12 cellular contexts compared by ENCODE assay signal in the genomic region with DNA sequence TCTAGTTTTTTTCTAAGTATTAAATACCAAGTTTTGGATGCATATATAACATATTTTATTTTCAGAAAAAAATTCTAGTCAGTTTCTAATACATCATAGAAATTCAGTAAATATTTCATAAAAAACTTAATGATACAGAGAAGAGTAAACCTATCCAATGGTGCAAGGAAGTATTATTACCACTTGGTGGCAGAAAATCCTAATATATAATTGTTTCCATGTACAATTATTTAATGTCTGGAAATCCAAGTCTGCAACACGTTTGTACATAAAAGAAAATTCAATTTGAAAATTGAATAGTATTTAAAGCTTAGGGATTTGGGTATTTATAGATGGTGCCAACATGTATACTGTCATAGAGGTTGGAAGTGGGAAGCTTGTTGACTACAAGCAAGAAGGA.
DNase-seq lines count a peak whose midpoint lies in the region; ATAC-seq, FAIRE-seq and TF ChIP-seq lines count a peak whose summit lies in the region.
"Had no signal": no experiment of that assay in that cellular context is flagged by ENCODE, and none has a peak within 500 bp of the region (broad histone marks: within the 10 kb centered on the region; RNA-seq: fewer than 3 reads in every experiment).

No MANE protein-coding gene starts in this region.

- H3K36me3 ChIP-seq in heart right ventricle (no peaks in the 10 kb centered on the region), right atrium auricular region (no peaks in the 10 kb centered on the region), adrenal gland (replicated peaks in 1 of 2) (no peaks in the 10 kb centered on the region), upper lobe of right lung (no peaks in the 10 kb centered on the region)

- H3K27me3 Mint-ChIP-seq in natural killer cell treated with Interleukin-12 subunit alpha and Interleukin-12 subunit beta and Interleukin-15 and Interleukin-18, amount 100 ng/mL, for 72 hours, result no peaks in the 10 kb centered on the region
- H3K27me3 Mint-ChIP-seq: activated naive CD4-positive, alpha-beta T cell treated with anti-CD3 and anti-CD28 coated beads, Interleukin-2, amount 50 U/mL, for 24 hours; CD4-positive, alpha-beta memory T cell had no signal

- TF ChIP-seq CTCF in heart right ventricle (IDR thresholded peaks at IDR 0.05), result peak in 7 of 9 donors; percentile 42 to 66 (median 51)
- TF ChIP-seq CTCF in right atrium auricular region (IDR thresholded peaks at IDR 0.05), result peak in 1 of 2 donors; percentile 58
- TF ChIP-seq CTCF in adrenal gland (IDR thresholded peaks at IDR 0.05), result peak; percentile 30 to 61 (median 49)
- peak; percentile 43 for TF ChIP-seq CTCF in upper lobe of right lung (IDR thresholded peaks at IDR 0.05)

- no peak for TF ChIP-seq POLR2A in adrenal gland (IDR thresholded peaks at IDR 0.05)

- no peaks in the 10 kb centered on the region for H3K9me3 Mint-ChIP-seq in natural killer cell treated with Interleukin-12 subunit alpha and Interleukin-12 subunit beta and Interleukin-15 and Interleukin-18, amount 100 ng/mL, for 72 hours
- H3K9me3 Mint-ChIP-seq: activated naive CD4-positive, alpha-beta T cell treated with anti-CD3 and anti-CD28 coated beads, Interleukin-2, amount 50 U/mL, for 24 hours had no signal

- intact Hi-C loops in heart right ventricle (cut with DNase I), result loop anchor here (2.0 to 10.0 kb wide), 4 partner anchors 388 to 548 kb away; no protein-coding TSS in a partner anchor
- intact Hi-C loops in adrenal gland (cut with DNase I), result loop anchor here (5.0 to 10.0 kb wide), 3 partner anchors 388 to 548 kb away; no protein-coding TSS in a partner anchor
- intact Hi-C loops in upper lobe of right lung (cut with DNase I), result no loop called here

- ATAC-seq in heart right ventricle, result peak in 1 of 8 donors; percentile 61
- no peak for ATAC-seq in upper lobe of right lung
- ATAC-seq in natural killer cell treated with Interleukin-12 subunit alpha and Interleukin-12 subunit beta and Interleukin-15 and Interleukin-18, amount 100 ng/mL, for 72 hours, result no peak
- no peak for ATAC-seq in GM21390 (IDR thresholded peaks at IDR 0.05; ENCODE audit: unreplicated experiment)

- H3K4me3 Mint-ChIP-seq in natural killer cell treated with Interleukin-12 subunit alpha and Interleukin-12 subunit beta and Interleukin-15 and Interleukin-18, amount 100 ng/mL, for 72 hours, result no peak overlapping the region
- H3K4me3 Mint-ChIP-seq: activated naive CD4-positive, alpha-beta T cell treated with anti-CD3 and anti-CD28 coated beads, Interleukin-2, amount 50 U/mL, for 24 hours; CD4-positive, alpha-beta memory T cell had no signal

- DNase-seq in heart right ventricle (no peak), right atrium auricular region (ENCODE audit: low spot score) (no peak), adrenal gland (no peak), upper lobe of right lung (no peak), SIG-M5 treated with dmso at 0.1 percent for 504 hours (lab: John Stamatoyannopoulos, UW; ENCODE audit: unreplicated experiment) (no peak)
- no peak for DNase-seq in natural killer cell treated with Interleukin-12 subunit alpha and Interleukin-12 subunit beta and Interleukin-15 and Interleukin-18, amount 100 ng/mL, for 72 hours (ENCODE audit: low spot score)
- DNase-seq: CD4-positive, alpha-beta memory T cell; kidney glomerular epithelial cell; T-helper 2 cell had no signal

- WGBS in heart right ventricle, 2 donors, result 1 to 2% methylated on average over 1 of the region's 1 CpG
- WGBS in adrenal gland, 4 donors, result 2 to 3% (median 2%) methylated on average over 1 of the region's 1 CpG

- H3K4me1 ChIP-seq in heart right ventricle (no peaks in the 10 kb centered on the region), right atrium auricular region (no peaks in the 10 kb centered on the region), adrenal gland (replicated peaks in 1 of 2) (no peaks in the 10 kb centered on the region), upper lobe of right lung (no peaks in the 10 kb centered on the region)

- H3K36me3 Mint-ChIP-seq in natural killer cell treated with Interleukin-12 subunit alpha and Interleukin-12 subunit beta and Interleukin-15 and Interleukin-18, amount 100 ng/mL, for 72 hours, result no peaks in the 10 kb centered on the region
- H3K36me3 Mint-ChIP-seq: activated naive CD4-positive, alpha-beta T cell treated with anti-CD3 and anti-CD28 coated beads, Interleukin-2, amount 50 U/mL, for 24 hours; CD4-positive, alpha-beta memory T cell had no signal

- H3K9me3 ChIP-seq in heart right ventricle, result peaks cover 0 to 4% (median 0%) of the 10 kb centered on the region in 11 donors
- H3K9me3 ChIP-seq in right atrium auricular region, result no peaks in the 10 kb centered on the region
- H3K9me3 ChIP-seq in adrenal gland (replicated peaks in 1 of 3), result no peaks in the 10 kb centered on the region
- H3K9me3 ChIP-seq in upper lobe of right lung, result no peaks in the 10 kb centered on the region

- no peak overlapping the region for H3K27ac ChIP-seq in heart right ventricle
- no peak overlapping the region for H3K27ac ChIP-seq in right atrium auricular region
- no peak overlapping the region for H3K27ac ChIP-seq in adrenal gland
- no peak overlapping the region for H3K27ac ChIP-seq in upper lobe of right lung

- H3K27me3 ChIP-seq in heart right ventricle, result no peaks in the 10 kb centered on the region
- no peaks in the 10 kb centered on the region for H3K27me3 ChIP-seq in right atrium auricular region
- no peaks in the 10 kb centered on the region for H3K27me3 ChIP-seq in adrenal gland
- no peaks in the 10 kb centered on the region for H3K27me3 ChIP-seq in upper lobe of right lung

- H3K4me3 ChIP-seq in heart right ventricle, result no peak overlapping the region
- no peak overlapping the region for H3K4me3 ChIP-seq in right atrium auricular region
- no peak overlapping the region for H3K4me3 ChIP-seq in adrenal gland
- no peak overlapping the region for H3K4me3 ChIP-seq in upper lobe of right lung

- H3K4me1 Mint-ChIP-seq in natural killer cell treated with Interleukin-12 subunit alpha and Interleukin-12 subunit beta and Interleukin-15 and Interleukin-18, amount 100 ng/mL, for 72 hours (ENCODE audit: low read depth in 2 of 2), result no peaks in the 10 kb centered on the region
- H3K4me1 Mint-ChIP-seq: activated naive CD4-positive, alpha-beta T cell treated with anti-CD3 and anti-CD28 coated beads, Interleukin-2, amount 50 U/mL, for 24 hours; CD4-positive, alpha-beta memory T cell had no signal

- H3K27ac Mint-ChIP-seq in natural killer cell treated with Interleukin-12 subunit alpha and Interleukin-12 subunit beta and Interleukin-15 and Interleukin-18, amount 100 ng/mL, for 72 hours, result no peak overlapping the region
- H3K27ac Mint-ChIP-seq: activated naive CD4-positive, alpha-beta T cell treated with anti-CD3 and anti-CD28 coated beads, Interleukin-2, amount 50 U/mL, for 24 hours; CD4-positive, alpha-beta memory T cell had no signal

- peak; percentile 90 for FAIRE-seq in islet of Langerhans (lab: Jason Lieb, UNC)
